Comparison of ENCODE assay signal across 9 cellular contexts in the genomic region with DNA sequence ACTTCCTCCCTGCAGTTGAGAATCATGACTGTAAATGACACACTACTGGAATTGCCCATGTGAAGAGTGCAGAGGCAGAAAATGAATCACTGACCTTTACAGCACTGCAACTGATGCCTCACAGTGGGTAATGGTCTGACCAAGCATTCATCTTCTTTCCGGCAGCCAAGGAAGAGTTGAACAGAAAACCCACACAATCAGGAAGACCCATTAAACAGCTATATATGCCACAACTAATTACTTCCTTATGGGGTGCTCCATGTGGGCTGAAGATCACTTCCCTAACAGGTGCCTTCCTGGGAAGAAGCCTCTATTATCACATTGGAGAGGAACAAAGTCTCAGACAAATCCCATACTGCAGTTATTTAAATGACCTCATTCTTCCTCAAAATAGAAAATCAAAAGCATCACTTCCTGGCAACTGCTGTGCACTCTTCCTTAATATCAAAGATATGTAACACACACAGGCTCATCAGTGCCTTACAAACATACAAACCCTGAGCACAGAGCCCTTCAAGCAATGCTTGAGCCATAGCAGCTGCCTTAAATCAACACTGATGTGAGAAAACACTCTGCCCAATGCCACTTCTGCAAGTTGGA. TPM values are rescaled to one million over a fixed set of nuclear protein-coding genes. Genes with fewer than 3 reads are reported as not detected.
A peak's percentile ranks its signal among the peaks of the same experiment; 100 is the strongest.
DNase-seq lines count a peak whose midpoint lies in the region; ATAC-seq and TF ChIP-seq lines count a peak whose summit lies in the region.
"Had no signal": no experiment of that assay in that cellular context is flagged by ENCODE, and none has a peak within 500 bp of the region (broad histone marks: within the 10 kb centered on the region; RNA-seq: fewer than 3 reads in every experiment).

No MANE protein-coding gene starts in this region.

- H3K4me3 Mint-ChIP-seq in nephron progenitor cell: no peak overlapping the region

- no peak overlapping the region for H3K27ac ChIP-seq in ovary
- H3K27ac ChIP-seq: cardiac muscle cell had no signal

- peaks cover 8% of the 10 kb centered on the region for H3K27me3 Mint-ChIP-seq in nephron progenitor cell (ENCODE audit: low read depth, poor library complexity)

- DNase-seq in AG10803 (ENCODE audit: low read depth): peak; percentile 70
- peak; percentile 30 for DNase-seq in activated naive CD4-positive, alpha-beta T cell treated with anti-CD3 and anti-CD28 coated beads, Interleukin-2, amount 50 U/mL, for 16 hours
- DNase-seq in omental fat pad (ENCODE audit: low spot score): no peak
- no peak for DNase-seq in NCI-H2029 treated with DMSO at 0.1 percent for 48 hours (lab: John Stamatoyannopoulos, UW)
- no peak for DNase-seq in ovary
- DNase-seq in nephron progenitor cell: no peak

- WGBS in ovary, 3 donors: 87 to 91% (median 91%) methylated on average over 1 of the region's 1 CpG

- intact Hi-C loops in ovary (cut with DNase I): no loop called here

- H3K4me3 ChIP-seq in AG10803 (ENCODE audit: low read length) (no peak overlapping the region), ovary (no peak overlapping the region)
- H3K4me3 ChIP-seq: cardiac muscle cell had no signal

- no peaks in the 10 kb centered on the region for H3K36me3 ChIP-seq in ovary
- H3K36me3 ChIP-seq: cardiac muscle cell had no signal

- no peak for TF ChIP-seq EP300 in ovary (IDR thresholded peaks at IDR 0.05)

- H3K27me3 ChIP-seq in ovary: no peaks in the 10 kb centered on the region
- H3K27me3 ChIP-seq: cardiac muscle cell had no signal

- H3K36me3 Mint-ChIP-seq in nephron progenitor cell (ENCODE audit: low read depth): peaks cover 10% of the 10 kb centered on the region

- no peaks in the 10 kb centered on the region for H3K4me1 ChIP-seq in ovary (ENCODE audit: insufficient read depth)

- peaks cover 33% of the 10 kb centered on the region for H3K4me1 Mint-ChIP-seq in nephron progenitor cell

- no peak for TF ChIP-seq CTCF in AG10803 (conservative IDR thresholded peaks at IDR 0.05; ENCODE audit: low read length)
- TF ChIP-seq CTCF in omental fat pad (IDR thresholded peaks at IDR 0.05): no peak
- TF ChIP-seq CTCF in ovary (IDR thresholded peaks at IDR 0.05): no peak
- TF ChIP-seq CTCF in nephron progenitor cell (IDR thresholded peaks at IDR 0.05): no peak

- H3K9me3 Mint-ChIP-seq in nephron progenitor cell: peaks cover 9% of the 10 kb centered on the region

- no peak for TF ChIP-seq POLR2A in ovary (IDR thresholded peaks at IDR 0.05)

- H3K9me3 ChIP-seq in ovary: no peaks in the 10 kb centered on the region

- H3K27ac Mint-ChIP-seq in nephron progenitor cell: no peak overlapping the region

- peak; percentile 69 for ATAC-seq in GM18858 (IDR thresholded peaks at IDR 0.05; ENCODE audit: unreplicated experiment)
- peak; percentile 75 for ATAC-seq in HG03432 (IDR thresholded peaks at IDR 0.05; ENCODE audit: unreplicated experiment)
- peak; percentile 58 for ATAC-seq in omental fat pad (ENCODE audit: low FRiP score)

RNA-seq across cellular contexts. Expression of a gene that starts 45.8 kb away (rescaled TPM):
- 10 to 100 TPM in 1 of 4 donors, 1 to 10 TPM in 3; 4.0 to 21.9 (median 6.8) TPM for total RNA-seq in omental fat pad
- 1 to 10 TPM in 5 of 7 donors, under 1 TPM in 2; 0.60 to 4.5 (median 1.5) TPM for total RNA-seq in ovary
- polyA plus RNA-seq in ovary: 1 to 10 TPM in 1 of 2 donors, under 1 TPM in 1; 0.57 to 4.4 TPM

Comparison
In these comparisons a context has a peak if more than half of its experiments do, and no peak if none do; other contexts are left out.
1. DNase-seq: peak in AG10803 (single experiment) and activated naive CD4-positive, alpha-beta T cell treated with anti-CD3 and anti-CD28 coated beads, Interleukin-2, amount 50 U/mL, for 16 hours (single experiment); none in omental fat pad (single experiment), NCI-H2029 treated with DMSO at 0.1 percent for 48 hours (single experiment), ovary (0 of 5) and nephron progenitor cell (single experiment).
2. Peak in every context shown above with its lines, with median percentiles within 50 percentile points of each other: ATAC-seq.